ENCODE assay signal across 8 cellular contexts in genomic region chr1:168439451-168440375, GRCh38.
DNase-seq lines count a peak whose midpoint lies in the region; ATAC-seq and TF ChIP-seq lines count a peak whose summit lies in the region.

No MANE protein-coding gene starts in this region.

- CTCF ChIA-PET in activated CD8-positive, alpha-beta memory T cell treated with anti-CD3 and anti-CD28 coated beads, Interleukin-2, amount 10 ng/mL, durations not matched to agents 7 days and 5 days (lab: Charles Lee) = interaction anchor here (0.6 to 12.4 kb wide), 54 partner anchors 9 to 1106 kb away, joined by 3 to 173 read pairs (median 4); partner anchors contain the start of gene XCL2

- peak in 12 of 14 donors; percentile 9 to 82 (median 24) for DNase-seq in C1 segment of cervical spinal cord (lab: John Stamatoyannopoulos, UW)
- DNase-seq in HS-5 (ENCODE audit: low read depth) = peak; percentile 49
- DNase-seq in NOMO-1 treated with dmso at 0.1 percent for 144 hours (lab: John Stamatoyannopoulos, UW; ENCODE audit: unreplicated experiment) = peak; percentile 80
- DNase-seq in activated CD8-positive, alpha-beta memory T cell treated with anti-CD3 and anti-CD28 coated beads, Interleukin-2, amount 10 ng/mL, durations not matched to agents 7 days and 5 days = peak; percentile 95
- DNase-seq in endothelial cell (ENCODE audit: low spot score) = peak; percentile 82
- peak; percentile 85 for DNase-seq in myocyte (ENCODE audit: low read depth)
- peak; percentile 60 to 66 for DNase-seq in stimulated activated CD8-positive, alpha-beta memory T cell treated with anti-CD3 and anti-CD28 coated beads, Interleukin-7, amount 100 ng/mL, for 1 hour (ENCODE audit: low read depth in 2 of 2)

- peak; percentile 59 for TF ChIP-seq CTCF in endothelial cell (IDR thresholded peaks at IDR 0.05; ENCODE audit: unreplicated experiment)

- H3K27me3 Mint-ChIP-seq in activated CD8-positive, alpha-beta memory T cell treated with anti-CD3 and anti-CD28 coated beads, Interleukin-2, amount 10 ng/mL, durations not matched to agents 7 days and 5 days = no peaks in the 10 kb centered on the region
- peaks cover 3% of the 10 kb centered on the region for H3K27me3 Mint-ChIP-seq in endothelial cell (ENCODE audit: unreplicated experiment)

- H3K4me3 Mint-ChIP-seq in activated CD8-positive, alpha-beta memory T cell treated with anti-CD3 and anti-CD28 coated beads, Interleukin-2, amount 10 ng/mL, durations not matched to agents 7 days and 5 days = peak overlapping the region; percentile 68
- no peak overlapping the region for H3K4me3 Mint-ChIP-seq in endothelial cell (ENCODE audit: unreplicated experiment)

- H3K36me3 Mint-ChIP-seq in activated CD8-positive, alpha-beta memory T cell treated with anti-CD3 and anti-CD28 coated beads, Interleukin-2, amount 10 ng/mL, durations not matched to agents 7 days and 5 days = peaks cover 7% of the 10 kb centered on the region
- H3K36me3 Mint-ChIP-seq in endothelial cell (ENCODE audit: low read depth, unreplicated experiment) = no peaks in the 10 kb centered on the region

- H3K27ac Mint-ChIP-seq in activated CD8-positive, alpha-beta memory T cell treated with anti-CD3 and anti-CD28 coated beads, Interleukin-2, amount 10 ng/mL, durations not matched to agents 7 days and 5 days = peak overlapping the region; percentile 94
- H3K27ac Mint-ChIP-seq in endothelial cell (ENCODE audit: unreplicated experiment) = no peak overlapping the region

- no peaks in the 10 kb centered on the region for H3K9me3 Mint-ChIP-seq in activated CD8-positive, alpha-beta memory T cell treated with anti-CD3 and anti-CD28 coated beads, Interleukin-2, amount 10 ng/mL, durations not matched to agents 7 days and 5 days (ENCODE audit: low read depth)
- no peaks in the 10 kb centered on the region for H3K9me3 Mint-ChIP-seq in endothelial cell (ENCODE audit: unreplicated experiment)

- peaks cover 59% of the 10 kb centered on the region for H3K4me1 Mint-ChIP-seq in activated CD8-positive, alpha-beta memory T cell treated with anti-CD3 and anti-CD28 coated beads, Interleukin-2, amount 10 ng/mL, durations not matched to agents 7 days and 5 days
- no peaks in the 10 kb centered on the region for H3K4me1 Mint-ChIP-seq in endothelial cell (ENCODE audit: unreplicated experiment)

- ATAC-seq in GM19324 (IDR thresholded peaks at IDR 0.05; ENCODE audit: low FRiP score, unreplicated experiment) = peak; percentile 60
- ATAC-seq in activated CD8-positive, alpha-beta memory T cell treated with anti-CD3 and anti-CD28 coated beads, Interleukin-2, amount 10 ng/mL, durations not matched to agents 7 days and 5 days = peak; percentile 93

Comparison
In these comparisons a context has a peak if more than half of its experiments do, and no peak if none do; other contexts are left out.
1. Peak in every context shown above with its lines: DNase-seq and ATAC-seq.
2. DNase-seq: peak in every context shown above with its lines; median percentile 95 in activated CD8-positive, alpha-beta memory T cell treated with anti-CD3 and anti-CD28 coated beads, Interleukin-2, amount 10 ng/mL, durations not matched to agents 7 days and 5 days; 85 in myocyte; 82 in endothelial cell; 80 in NOMO-1 treated with dmso at 0.1 percent for 144 hours; 63 in stimulated activated CD8-positive, alpha-beta memory T cell treated with anti-CD3 and anti-CD28 coated beads, Interleukin-7, amount 100 ng/mL, for 1 hour; 49 in HS-5; 24 in C1 segment of cervical spinal cord.